1 cellular context compared by ENCODE assay signal in genomic region chr17:82872591-82873520, GRCh38.
TF ChIP-seq lines count a peak whose summit lies in the region.

No MANE protein-coding gene starts in this region.

TF ChIP-seq in H1, 55 proteins besides CTCF, POLR2A, EP300 and RAD21:
- TF ChIP-seq CBX8 (IDR thresholded peaks at IDR 0.05; ENCODE audit: borderline replicate concordance, low read depth, low read length) = no peak
- no peak for TF ChIP-seq SP4 (IDR thresholded peaks at IDR 0.05; ENCODE audit: low read length)
- no peak for TF ChIP-seq ZNF274 (IDR thresholded peaks at IDR 0.05; ENCODE audit: borderline replicate concordance, extremely low read depth, low read length)
- TF ChIP-seq BCL11A (IDR thresholded peaks at IDR 0.05; ENCODE audit: low read depth in 2 of 2, low read length in 2 of 2) = no peak
- no peak for TF ChIP-seq BACH1 (IDR thresholded peaks at IDR 0.05; ENCODE audit: low read length)
- TF ChIP-seq JUN (IDR thresholded peaks at IDR 0.05; ENCODE audit: low read depth, low read length) = no peak
- no peak for TF ChIP-seq KDM1A (IDR thresholded peaks at IDR 0.05; ENCODE audit: borderline replicate concordance, low read length)
- TF ChIP-seq JUND (IDR thresholded peaks at IDR 0.05; ENCODE audit: low read length) = no peak
- TF ChIP-seq RXRA (IDR thresholded peaks at IDR 0.05; ENCODE audit: insufficient read depth, low read depth, low read length) = no peak
- TF ChIP-seq TEAD4 (IDR thresholded peaks at IDR 0.05; ENCODE audit: low read depth, low read length) = no peak
- no peak for TF ChIP-seq HDAC2 (IDR thresholded peaks at IDR 0.05; ENCODE audit: borderline replicate concordance in 1 of 2, low read depth in 2 of 2, low read length in 2 of 2)
- TF ChIP-seq CHD2 (IDR thresholded peaks at IDR 0.05; ENCODE audit: low read length) = no peak
- TF ChIP-seq HDAC6 (IDR thresholded peaks at IDR 0.05; ENCODE audit: low read depth, low read length) = no peak
- TF ChIP-seq SRF (IDR thresholded peaks at IDR 0.05; ENCODE audit: low read depth, low read length) = no peak
- TF ChIP-seq ASH2L (IDR thresholded peaks at IDR 0.05; ENCODE audit: low read length) = no peak
- no peak for TF ChIP-seq SAP30 (IDR thresholded peaks at IDR 0.05; ENCODE audit: insufficient read depth, insufficient replicate concordance, low read length)
- no peak for TF ChIP-seq SIRT6 (IDR thresholded peaks at IDR 0.05; ENCODE audit: low read length)
- TF ChIP-seq, protein P1, sequence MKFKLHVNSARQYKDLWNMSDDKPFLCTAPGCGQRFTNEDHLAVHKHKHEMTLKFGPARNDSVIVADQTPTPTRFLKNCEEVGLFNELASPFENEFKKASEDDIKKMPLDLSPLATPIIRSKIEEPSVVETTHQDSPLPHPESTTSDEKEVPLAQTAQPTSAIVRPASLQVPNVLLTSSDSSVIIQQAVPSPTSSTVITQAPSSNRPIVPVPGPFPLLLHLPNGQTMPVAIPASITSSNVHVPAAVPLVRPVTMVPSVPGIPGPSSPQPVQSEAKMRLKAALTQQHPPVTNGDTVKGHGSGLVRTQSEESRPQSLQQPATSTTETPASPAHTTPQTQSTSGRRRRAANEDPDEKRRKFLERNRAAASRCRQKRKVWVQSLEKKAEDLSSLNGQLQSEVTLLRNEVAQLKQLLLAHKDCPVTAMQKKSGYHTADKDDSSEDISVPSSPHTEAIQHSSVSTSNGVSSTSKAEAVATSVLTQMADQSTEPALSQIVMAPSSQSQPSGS (IDR thresholded peaks at IDR 0.05; ENCODE audit: low read length) = no peak
- TF ChIP-seq EZH2 (IDR thresholded peaks at IDR 0.05; ENCODE audit: low read depth, low read length, severe bottlenecking) = no peak
